13 cellular contexts compared by ENCODE assay signal in the genomic region with DNA sequence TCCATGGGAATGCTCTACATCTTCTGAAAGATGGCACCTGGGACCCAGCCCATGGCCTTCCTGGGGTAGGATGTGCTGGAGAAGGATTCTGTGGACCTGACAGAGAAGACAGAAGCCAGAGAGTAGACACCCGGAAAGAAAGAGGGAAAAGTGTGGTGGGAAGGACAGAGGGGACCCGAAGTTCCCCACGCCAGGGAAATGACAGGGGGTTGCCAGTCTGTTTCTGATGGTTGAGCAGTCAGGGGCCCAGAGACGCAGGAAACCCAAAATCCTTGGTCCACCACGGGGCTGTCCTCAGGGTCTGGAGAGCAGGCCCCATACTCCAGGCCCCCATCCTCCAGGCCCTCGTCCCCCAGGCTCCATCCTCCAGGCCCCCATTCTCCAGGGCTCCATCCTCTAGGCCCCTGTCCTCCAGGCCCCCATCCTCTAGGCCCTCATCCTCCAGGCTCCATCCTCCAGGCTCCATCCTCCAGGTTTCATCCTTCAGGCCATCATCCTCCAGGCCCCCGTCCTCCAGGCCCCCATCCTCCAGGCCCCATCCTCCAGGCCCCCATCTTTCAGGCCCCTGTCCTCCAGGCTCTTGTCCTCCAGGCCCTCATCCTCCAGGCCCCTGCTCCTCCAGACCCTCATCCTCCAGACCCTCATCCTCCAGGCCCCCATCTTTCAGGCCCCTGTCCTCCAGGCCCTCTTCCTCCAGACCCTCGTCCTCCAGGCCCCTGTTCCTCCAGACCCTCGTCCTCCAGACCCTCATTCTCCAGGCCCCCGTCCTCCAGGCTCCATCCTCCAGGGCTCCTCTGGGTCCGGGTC. TPM values are rescaled to one million over a fixed set of nuclear protein-coding genes. Genes with fewer than 3 reads are reported as not detected.
"Had no signal": no experiment of that assay in that cellular context is flagged by ENCODE, and none has a peak within 500 bp of the region (broad histone marks: within the 10 kb centered on the region; RNA-seq: fewer than 3 reads in every experiment).

No MANE protein-coding gene starts in this region.

- H3K4me3 ChIP-seq: esophagus squamous epithelium, left lung, ovary, SJCRH30, upper lobe of left lung had no signal

- H3K27ac ChIP-seq: esophagus squamous epithelium, left lung, ovary, SJCRH30, upper lobe of left lung had no signal

- H3K9me3 ChIP-seq: SJCRH30, upper lobe of left lung had no signal

- H3K36me3 ChIP-seq: esophagus squamous epithelium, left lung, ovary, SJCRH30, upper lobe of left lung had no signal

- H3K4me3 Mint-ChIP-seq: memory B cell; natural killer cell treated with Interleukin-12 subunit alpha and Interleukin-12 subunit beta and Interleukin-15 and Interleukin-18, amount 100 ng/mL, for 72 hours had no signal

- DNase-seq: activated CD4-positive, alpha-beta T cell treated with anti-CD3 and anti-CD28 coated beads, Interleukin-2, amount 50 U/mL, for 48 hours; activated CD4-positive, CD25-positive, alpha-beta regulatory T cell; esophagus squamous epithelium; left lung; SJCRH30; small intestine had no signal

- H3K27me3 ChIP-seq: ovary, SJCRH30, upper lobe of left lung had no signal

- H3K4me1 ChIP-seq: esophagus squamous epithelium, left lung, SJCRH30, upper lobe of left lung had no signal

- ATAC-seq: left lung; natural killer cell treated with Interleukin-12 subunit alpha and Interleukin-12 subunit beta and Interleukin-15 and Interleukin-18, amount 100 ng/mL, for 72 hours had no signal

RNA-seq across cellular contexts. Expression of a gene that starts 1.0 kb away (rescaled TPM):
- total RNA-seq: astrocyte; left lung; natural killer cell treated with Interleukin-12 subunit alpha and Interleukin-12 subunit beta and Interleukin-15 and Interleukin-18, amount 100 ng/mL, for 72 hours; renal cortical epithelial cell; SJCRH30; T-helper 2 cell treated with Interferon-gamma antibody and Interleukin-4, amounts not matched to agents 100 ng/mL and 5 ng/mL, for 36 hours; upper lobe of left lung had no signal
- polyA plus RNA-seq: ovary had no signal

RNA-seq across cellular contexts. Expression of a gene that starts 14.5 kb away (rescaled TPM):
- total RNA-seq: astrocyte; esophagus squamous epithelium; left lung; natural killer cell treated with Interleukin-12 subunit alpha and Interleukin-12 subunit beta and Interleukin-15 and Interleukin-18, amount 100 ng/mL, for 72 hours; renal cortical epithelial cell; SJCRH30; T-helper 2 cell treated with Interferon-gamma antibody and Interleukin-4, amounts not matched to agents 100 ng/mL and 5 ng/mL, for 36 hours had no signal
- polyA plus RNA-seq: ovary had no signal

RNA-seq across cellular contexts. Expression of a gene that starts 36.6 kb away (rescaled TPM):
- total RNA-seq: astrocyte; natural killer cell treated with Interleukin-12 subunit alpha and Interleukin-12 subunit beta and Interleukin-15 and Interleukin-18, amount 100 ng/mL, for 72 hours; T-helper 2 cell treated with Interferon-gamma antibody and Interleukin-4, amounts not matched to agents 100 ng/mL and 5 ng/mL, for 36 hours had no signal

RNA-seq across cellular contexts. Expression of a gene that starts 44.0 kb away (rescaled TPM):
- total RNA-seq: astrocyte, SJCRH30 had no signal

RNA-seq across cellular contexts. Expression of a gene that starts 51.9 kb away (rescaled TPM):
- total RNA-seq: astrocyte, renal cortical epithelial cell, SJCRH30 had no signal
